Comparison of ENCODE assay signal across 11 cellular contexts in the genomic region with DNA sequence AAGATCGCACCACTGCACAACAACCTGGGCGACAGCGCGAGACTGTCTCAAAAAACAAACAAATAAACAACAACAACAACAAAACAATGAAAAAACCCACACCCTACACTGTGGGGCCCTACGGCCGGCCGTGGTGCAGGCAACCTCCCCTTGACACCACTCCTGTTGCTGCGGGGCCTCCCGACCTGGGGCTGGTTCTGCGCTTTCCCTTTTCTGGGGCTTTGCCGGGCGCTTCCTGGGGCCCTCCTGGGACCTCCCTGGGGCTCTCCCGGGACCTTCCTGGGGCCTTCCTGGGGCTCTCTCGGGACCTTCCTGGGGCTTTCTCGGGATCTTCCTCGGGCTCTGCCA. TPM values are rescaled to one million over a fixed set of nuclear protein-coding genes. Genes with fewer than 3 reads are reported as not detected.
DNase-seq lines count a peak whose midpoint lies in the region; ATAC-seq, FAIRE-seq and TF ChIP-seq lines count a peak whose summit lies in the region.
"Had no signal": no experiment of that assay in that cellular context is flagged by ENCODE, and none has a peak within 500 bp of the region (broad histone marks: within the 10 kb centered on the region; RNA-seq: fewer than 3 reads in every experiment).

No MANE protein-coding gene starts in this region.

- no peak for FAIRE-seq in astrocyte (lab: Jason Lieb, UNC)

- H3K9me3 ChIP-seq in astrocyte (ENCODE audit: insufficient read depth, low read depth, low read length): no peaks in the 10 kb centered on the region

- H3K4me1 Mint-ChIP-seq in activated T-cell treated with anti-CD3 and anti-CD28 coated beads, Interleukin-2, amount 50 U/mL, for 24 hours (ENCODE audit: low read depth): peaks cover 9% of the 10 kb centered on the region
- peaks cover 3% of the 10 kb centered on the region for H3K4me1 Mint-ChIP-seq in astrocyte (ENCODE audit: low read depth, unreplicated experiment)
- H3K4me1 Mint-ChIP-seq in stimulated activated memory B cell treated with anti-CD40 and anti-IgM and Interleukin-4, amounts not matched to agents 10 μg/mL and 1 μg/mL and 100 μg/mL, for 72 hours: peaks cover 18% of the 10 kb centered on the region

- no peaks in the 10 kb centered on the region for H4K20me1 ChIP-seq in astrocyte (ENCODE audit: insufficient read depth, low read length)

- peaks cover 8% of the 10 kb centered on the region for H3K27me3 Mint-ChIP-seq in activated T-cell treated with anti-CD3 and anti-CD28 coated beads, Interleukin-2, amount 50 U/mL, for 24 hours
- peaks cover 28% of the 10 kb centered on the region for H3K27me3 Mint-ChIP-seq in astrocyte (ENCODE audit: low read depth, unreplicated experiment)
- H3K27me3 Mint-ChIP-seq in stimulated activated memory B cell treated with anti-CD40 and anti-IgM and Interleukin-4, amounts not matched to agents 10 μg/mL and 1 μg/mL and 100 μg/mL, for 72 hours: peaks cover 8% of the 10 kb centered on the region

- peak; percentile 25 for DNase-seq in activated T-cell treated with anti-CD3 and anti-CD28 coated beads, Interleukin-2, amount 50 U/mL, for 1 hour
- no peak for DNase-seq in activated T-cell treated with anti-CD3 and anti-CD28 coated beads, Interleukin-2, amount 50 U/mL, for 24 hours
- no peak for DNase-seq in astrocyte (ENCODE audit: low read depth)
- no peak for DNase-seq in C1 segment of cervical spinal cord (lab: John Stamatoyannopoulos, UW)
- DNase-seq in activated gamma-delta T cell (lab: John Stamatoyannopoulos, UW): no peak
- DNase-seq in NCI-H146 (lab: John Stamatoyannopoulos, UW): no peak

- no peak overlapping the region for H3K9ac ChIP-seq in astrocyte (ENCODE audit: low read length)

- H3K9me3 Mint-ChIP-seq in activated T-cell treated with anti-CD3 and anti-CD28 coated beads, Interleukin-2, amount 50 U/mL, for 24 hours: no peaks in the 10 kb centered on the region
- H3K9me3 Mint-ChIP-seq in astrocyte (ENCODE audit: unreplicated experiment): peaks cover 6% of the 10 kb centered on the region
- no peaks in the 10 kb centered on the region for H3K9me3 Mint-ChIP-seq in stimulated activated memory B cell treated with anti-CD40 and anti-IgM and Interleukin-4, amounts not matched to agents 10 μg/mL and 1 μg/mL and 100 μg/mL, for 72 hours
- H3K9me3 Mint-ChIP-seq: CD8-positive, alpha-beta memory T cell; T-cell had no signal

- no peak overlapping the region for H3K27ac Mint-ChIP-seq in activated T-cell treated with anti-CD3 and anti-CD28 coated beads, Interleukin-2, amount 50 U/mL, for 24 hours
- H3K27ac Mint-ChIP-seq in astrocyte (ENCODE audit: unreplicated experiment): no peak overlapping the region
- no peak overlapping the region for H3K27ac Mint-ChIP-seq in stimulated activated memory B cell treated with anti-CD40 and anti-IgM and Interleukin-4, amounts not matched to agents 10 μg/mL and 1 μg/mL and 100 μg/mL, for 72 hours
- H3K27ac Mint-ChIP-seq: T-cell had no signal

- H2AFZ ChIP-seq in astrocyte (ENCODE audit: low read depth, low read length): no peak overlapping the region

- no peak overlapping the region for H3K4me3 ChIP-seq in astrocyte (ENCODE audit: insufficient read depth, low read depth, low read length)

- no peaks in the 10 kb centered on the region for H3K4me1 ChIP-seq in astrocyte (ENCODE audit: insufficient read depth, low read length)

- H3K36me3 Mint-ChIP-seq in activated T-cell treated with anti-CD3 and anti-CD28 coated beads, Interleukin-2, amount 50 U/mL, for 24 hours (ENCODE audit: low read depth): no peaks in the 10 kb centered on the region
- no peaks in the 10 kb centered on the region for H3K36me3 Mint-ChIP-seq in astrocyte (ENCODE audit: low read depth, unreplicated experiment)
- H3K36me3 Mint-ChIP-seq in stimulated activated memory B cell treated with anti-CD40 and anti-IgM and Interleukin-4, amounts not matched to agents 10 μg/mL and 1 μg/mL and 100 μg/mL, for 72 hours: no peaks in the 10 kb centered on the region
- H3K36me3 Mint-ChIP-seq: CD8-positive, alpha-beta memory T cell; T-cell had no signal

- no peak overlapping the region for H3K4me3 Mint-ChIP-seq in activated T-cell treated with anti-CD3 and anti-CD28 coated beads, Interleukin-2, amount 50 U/mL, for 24 hours
- H3K4me3 Mint-ChIP-seq in astrocyte (ENCODE audit: unreplicated experiment): no peak overlapping the region
- H3K4me3 Mint-ChIP-seq in stimulated activated memory B cell treated with anti-CD40 and anti-IgM and Interleukin-4, amounts not matched to agents 10 μg/mL and 1 μg/mL and 100 μg/mL, for 72 hours: no peak overlapping the region

- peak; percentile 29 for ATAC-seq in HG02943 (IDR thresholded peaks at IDR 0.05; ENCODE audit: low read depth, unreplicated experiment)
- ATAC-seq in stimulated activated memory B cell treated with anti-CD40 and anti-IgM and Interleukin-4, amounts not matched to agents 10 μg/mL and 1 μg/mL and 100 μg/mL, for 72 hours: peak; percentile 68

- no peaks in the 10 kb centered on the region for H3K79me2 ChIP-seq in astrocyte (ENCODE audit: insufficient read depth, low read length)

- H3K36me3 ChIP-seq in astrocyte (ENCODE audit: insufficient read depth, low read length): no peaks in the 10 kb centered on the region

- TF ChIP-seq CTCF in astrocyte (IDR thresholded peaks at IDR 0.05; ENCODE audit: insufficient read depth, low read depth, low read length): no peak

- H3K27me3 ChIP-seq in astrocyte (ENCODE audit: insufficient read depth, low read length): no peaks in the 10 kb centered on the region

- H3K27ac ChIP-seq in astrocyte (ENCODE audit: low read depth, low read length): no peak overlapping the region
- H3K27ac ChIP-seq: epithelial cell of prostate had no signal

- H3K4me2 ChIP-seq in astrocyte (ENCODE audit: low read length): peak overlapping the region; percentile 86

RNA-seq across cellular contexts. Expression of gene INSIG1, which starts 46.6 kb away (rescaled TPM):
- total RNA-seq in astrocyte: 37.7 and 55.7 TPM in 2 replicates
